ENCODE assay signal across 8 cellular contexts in the genomic region with DNA sequence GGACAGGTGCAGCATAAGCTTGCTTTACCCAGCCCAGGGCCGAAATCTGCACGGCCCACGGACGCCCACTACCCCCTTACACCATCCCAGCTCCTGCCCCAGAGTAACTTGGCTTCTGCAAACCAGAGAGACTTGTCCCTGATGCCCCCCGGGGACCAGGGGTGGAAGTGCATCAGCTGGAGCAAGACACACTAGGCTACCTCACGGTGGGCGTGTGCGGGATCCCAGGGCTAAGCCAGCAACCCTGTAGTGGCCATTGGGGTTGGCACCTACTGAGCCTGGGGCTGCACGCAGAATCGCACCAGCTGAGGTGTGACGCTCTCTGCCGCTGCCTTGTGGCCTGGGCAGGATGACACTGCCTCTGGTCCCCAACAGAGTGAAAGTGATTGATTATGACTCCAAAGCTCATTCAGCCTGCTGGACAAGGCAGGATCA.
DNase-seq lines count a peak whose midpoint lies in the region; ATAC-seq and TF ChIP-seq lines count a peak whose summit lies in the region.

No MANE protein-coding gene starts in this region.

- H3K36me3 ChIP-seq in rectal smooth muscle tissue (ENCODE audit: control insufficient read depth, insufficient read depth, low read length): peaks cover 3% of the 10 kb centered on the region

- TF ChIP-seq CTCF in coronary artery (IDR thresholded peaks at IDR 0.05): no peak

- H3K4me3 ChIP-seq in rectal smooth muscle tissue (ENCODE audit: low read length) (no peak overlapping the region), coronary artery (no peak overlapping the region)

- peak; percentile 45 for DNase-seq in activated CD8-positive, alpha-beta memory T cell treated with anti-CD3 and anti-CD28 coated beads, Interleukin-2, amount 50 U/mL, for 4 hours
- no peak for DNase-seq in activated CD8-positive, alpha-beta memory T cell treated with anti-CD3 and anti-CD28 coated beads for 24 hours
- DNase-seq in SKM-1 treated with dmso at 0.1 percent for 144 hours (lab: John Stamatoyannopoulos, UW; ENCODE audit: unreplicated experiment): peak; percentile 36
- peak; percentile 16 for DNase-seq in effector CD8-positive, alpha-beta T cell (lab: John Stamatoyannopoulos, UW)
- DNase-seq in coronary artery (ENCODE audit: low spot score): no peak
- DNase-seq in LoVo (ENCODE audit: low spot score): no peak

- H3K27ac ChIP-seq in rectal smooth muscle tissue (ENCODE audit: low read depth, low read length) (peak overlapping the region; percentile 90), coronary artery (no peak overlapping the region)

- H3K27me3 ChIP-seq in rectal smooth muscle tissue (ENCODE audit: control insufficient read depth, insufficient read depth, low read length): no peaks in the 10 kb centered on the region

- peaks cover 37% of the 10 kb centered on the region for H3K4me1 ChIP-seq in rectal smooth muscle tissue (ENCODE audit: control insufficient read depth, insufficient read depth, low read length)

- H3K9ac ChIP-seq in rectal smooth muscle tissue (ENCODE audit: low read length): no peak overlapping the region

- ATAC-seq in HG02763 (IDR thresholded peaks at IDR 0.05; ENCODE audit: unreplicated experiment): no peak

Comparison
In these comparisons a context has a peak if more than half of its experiments do, and no peak if none do; other contexts are left out.
1. DNase-seq: peak in activated CD8-positive, alpha-beta memory T cell treated with anti-CD3 and anti-CD28 coated beads, Interleukin-2, amount 50 U/mL, for 4 hours (single experiment), SKM-1 treated with dmso at 0.1 percent for 144 hours (single experiment) and effector CD8-positive, alpha-beta T cell (single experiment); none in activated CD8-positive, alpha-beta memory T cell treated with anti-CD3 and anti-CD28 coated beads for 24 hours (single experiment), coronary artery (single experiment) and LoVo (single experiment).